In genomic region chr6:158264180-158264579, GRCh38 we compare ENCODE assay signal across 25 cellular contexts.
"Had no signal": no experiment of that assay in that cellular context is flagged by ENCODE, and none has a peak within 500 bp of the region (broad histone marks: within the 10 kb centered on the region; RNA-seq: fewer than 3 reads in every experiment).

No MANE protein-coding gene starts in this region.

- H3K27me3 Mint-ChIP-seq: naive B cell; stimulated activated naive CD8-positive, alpha-beta T cell treated with anti-CD3 and anti-CD28 coated beads, Interleukin-15, Interleukin-2, amounts not matched to agents 100 ng/mL and 50 ng/mL, for 24 hours had no signal

- H3K4me3 Mint-ChIP-seq: immature natural killer cell; mesothelial cell of epicardium; naive B cell; natural killer cell; stimulated activated naive CD8-positive, alpha-beta T cell treated with anti-CD3 and anti-CD28 coated beads, Interleukin-15, Interleukin-2, amounts not matched to agents 100 ng/mL and 50 ng/mL, for 24 hours had no signal

- H3K4me1 ChIP-seq: prostate gland had no signal

- H3K36me3 Mint-ChIP-seq: naive B cell, natural killer cell had no signal

- H3K27ac Mint-ChIP-seq: mesothelial cell of epicardium; natural killer cell; stimulated activated naive CD8-positive, alpha-beta T cell treated with anti-CD3 and anti-CD28 coated beads, Interleukin-15, Interleukin-2, amounts not matched to agents 100 ng/mL and 50 ng/mL, for 24 hours had no signal

- H3K4me1 Mint-ChIP-seq: mesothelial cell of epicardium had no signal

- H3K36me3 ChIP-seq: ovary, prostate gland, suprapubic skin, thoracic aorta, tibial artery, upper lobe of right lung had no signal

- DNase-seq: hypothalamus; immature natural killer cell; left ventricle myocardium inferior; mesendoderm; naive B cell; natural killer cell; ovary; retina; right cardiac atrium; stimulated activated CD4-positive, alpha-beta T cell treated with anti-CD3 and anti-CD28 coated beads, Interleukin-12 subunit alpha, Interleukin-12 subunit beta, amount 100 ng/mL, for 4 hours; stimulated activated CD4-positive, alpha-beta T cell treated with anti-CD3 and anti-CD28 coated beads, Interleukin-15, amount 100 ng/mL, for 24 hours; stimulated activated CD4-positive, alpha-beta T cell treated with anti-CD3 and anti-CD28 coated beads, Interleukin-2, amount 100 ng/mL, for 24 hours; stimulated activated CD4-positive, alpha-beta T cell treated with anti-CD3 and anti-CD28 coated beads, Interleukin-4, amount 100 ng/mL, for 1 hour; stimulated activated naive CD4-positive, alpha-beta T cell; tibial artery; trophoblast cell; upper lobe of right lung had no signal

- ATAC-seq: natural killer cell, right cardiac atrium, sciatic nerve, upper lobe of right lung had no signal

- H3K4me3 ChIP-seq: left ventricle myocardium inferior, lung, ovary, prostate gland, skin epidermis, suprapubic skin, thoracic aorta, tibial artery, upper lobe of right lung had no signal

- H3K9me3 Mint-ChIP-seq: immature natural killer cell; mesothelial cell of epicardium; naive B cell; natural killer cell; stimulated activated naive CD8-positive, alpha-beta T cell treated with anti-CD3 and anti-CD28 coated beads, Interleukin-15, Interleukin-2, amounts not matched to agents 100 ng/mL and 50 ng/mL, for 24 hours had no signal

- H3K9me3 ChIP-seq: left ventricle myocardium inferior, ovary, prostate gland, suprapubic skin, thoracic aorta, tibial artery, upper lobe of right lung had no signal

- H3K27me3 ChIP-seq: ovary, suprapubic skin, tibial artery, upper lobe of right lung had no signal

- H3K27ac ChIP-seq: left ventricle myocardium inferior, ovary, prostate gland, skin epidermis, suprapubic skin, thoracic aorta, tibial artery, upper lobe of right lung had no signal
